In genomic region chr16:3021449-3022207, GRCh38 we compare ENCODE assay signal across 2 cellular contexts.
A peak's percentile ranks its signal among the peaks of the same experiment; 100 is the strongest.
TF ChIP-seq lines count a peak whose summit lies in the region.

No MANE protein-coding gene starts in this region.

TF ChIP-seq in A549, 52 proteins besides CTCF, POLR2A, EP300 and RAD21:
- no peak for TF ChIP-seq ATOH8 (CRISPR knock-in tag; IDR thresholded peaks at IDR 0.05; ENCODE audit: low read depth)
- peak; percentile 9; the same call in 1 of the 2 replicates for TF ChIP-seq MAX (IDR thresholded peaks at IDR 0.05)
- peak; percentile 53; the same call in 1 of the 2 replicates for TF ChIP-seq GATA3 (IDR thresholded peaks at IDR 0.05; ENCODE audit: borderline replicate concordance)
- 0 out of 4 replicates have a peak, but pooled peaks of 1 of the 2 experiments have one; percentile 26 for TF ChIP-seq CEBPB (IDR thresholded peaks at IDR 0.05)
- no peak for TF ChIP-seq EHMT2 (IDR thresholded peaks at IDR 0.05; ENCODE audit: low read depth)
- TF ChIP-seq RARB (CRISPR knock-in tag; IDR thresholded peaks at IDR 0.05) = no peak
- peak; percentile 38; the same call in 1 of the 2 replicates for TF ChIP-seq HOXB5 (CRISPR knock-in tag; IDR thresholded peaks at IDR 0.05)
- TF ChIP-seq BCL3 (IDR thresholded peaks at IDR 0.05) = peak; percentile 24; the same call in 1 of the 3 replicates
- peak; percentile 15; the same call in 1 of the 2 replicates for TF ChIP-seq EHF (CRISPR knock-in tag; IDR thresholded peaks at IDR 0.05)
- TF ChIP-seq ELK1 (IDR thresholded peaks at IDR 0.05; ENCODE audit: low read depth, low read length) = no peak
- 0 out of 2 replicates have a peak, but pooled peaks have one; percentile 15 for TF ChIP-seq HOXA7 (CRISPR knock-in tag; IDR thresholded peaks at IDR 0.05)
- peak; percentile 66; the same call in 1 of the 2 replicates for TF ChIP-seq FOSL2 (IDR thresholded peaks at IDR 0.05)
- peak; percentile 85 for TF ChIP-seq FOSL2 (CRISPR knock-in tag; IDR thresholded peaks at IDR 0.05)
- peak; percentile 45 for TF ChIP-seq MAFK (IDR thresholded peaks at IDR 0.05; ENCODE audit: partially characterized antibody)

TF ChIP-seq in H1, 55 proteins besides CTCF, POLR2A, EP300 and RAD21:
- no peak for TF ChIP-seq NANOG (IDR thresholded peaks at IDR 0.05; ENCODE audit: insufficient read depth, low read depth, low read length, poor library complexity, severe bottlenecking)
- no peak for TF ChIP-seq CBX5 (IDR thresholded peaks at IDR 0.05; ENCODE audit: low read depth, low read length)
- TF ChIP-seq NRF1 (IDR thresholded peaks at IDR 0.05; ENCODE audit: low read depth, low read length) = no peak
- no peak for TF ChIP-seq MAFK (IDR thresholded peaks at IDR 0.05; ENCODE audit: low read depth, low read length)
- TF ChIP-seq SUZ12 (IDR thresholded peaks at IDR 0.05; ENCODE audit: low read length) = no peak
- TF ChIP-seq SIX5 (IDR thresholded peaks at IDR 0.05; ENCODE audit: low read depth, low read length) = no peak
- TF ChIP-seq KDM1A (IDR thresholded peaks at IDR 0.05; ENCODE audit: borderline replicate concordance, low read length) = no peak
- no peak for TF ChIP-seq CHD7 (IDR thresholded peaks at IDR 0.05; ENCODE audit: insufficient replicate concordance, low read length)
- TF ChIP-seq ASH2L (IDR thresholded peaks at IDR 0.05; ENCODE audit: low read length) = peak; percentile 56
- no peak for TF ChIP-seq FOSL1 (IDR thresholded peaks at IDR 0.05; ENCODE audit: insufficient read depth, low read depth, low read length)
- TF ChIP-seq YY1 (IDR thresholded peaks at IDR 0.05; ENCODE audit: low read depth, low read length) = 0 out of 2 replicates have a peak, but pooled peaks have one; percentile 48
- no peak for TF ChIP-seq HDAC2 (IDR thresholded peaks at IDR 0.05; ENCODE audit: borderline replicate concordance in 1 of 2, low read depth in 2 of 2, low read length in 2 of 2)
- peak; percentile 50; the same call in 1 of the 2 replicates for TF ChIP-seq EGR1 (IDR thresholded peaks at IDR 0.05; ENCODE audit: borderline replicate concordance, low read depth, low read length)
- TF ChIP-seq JUND (IDR thresholded peaks at IDR 0.05; ENCODE audit: low read length) = no peak
- TF ChIP-seq CHD2 (IDR thresholded peaks at IDR 0.05; ENCODE audit: low read length) = no peak; the same call in 1 of the 2 replicates
- 0 out of 2 replicates have a peak, but pooled peaks have one; percentile 18 for TF ChIP-seq SP4 (IDR thresholded peaks at IDR 0.05; ENCODE audit: low read length)
- peak; percentile 40; the same call in 1 of the 2 replicates for TF ChIP-seq TAF1 (IDR thresholded peaks at IDR 0.05; ENCODE audit: low read depth, low read length)
- no peak for TF ChIP-seq HDAC6 (IDR thresholded peaks at IDR 0.05; ENCODE audit: low read depth, low read length)
- TF ChIP-seq CBX8 (IDR thresholded peaks at IDR 0.05; ENCODE audit: borderline replicate concordance, low read depth, low read length) = no peak
- TF ChIP-seq POLR2AphosphoS5 (IDR thresholded peaks at IDR 0.05; ENCODE audit: low read depth, low read length) = peak; percentile 55
- TF ChIP-seq POU5F1 (IDR thresholded peaks at IDR 0.05; ENCODE audit: low read depth, low read length) = no peak
- no peak for TF ChIP-seq E2F6 (IDR thresholded peaks at IDR 0.05)
- no peak for TF ChIP-seq BACH1 (IDR thresholded peaks at IDR 0.05; ENCODE audit: low read length)
- no peak for TF ChIP-seq KDM4A (IDR thresholded peaks at IDR 0.05; ENCODE audit: low read depth, low read length, severe bottlenecking)
- no peak for TF ChIP-seq USF2 (IDR thresholded peaks at IDR 0.05; ENCODE audit: low read length)
- TF ChIP-seq SP2 (IDR thresholded peaks at IDR 0.05; ENCODE audit: low read length) = no peak
- no peak for TF ChIP-seq TEAD4 (IDR thresholded peaks at IDR 0.05; ENCODE audit: low read depth, low read length)
- no peak for TF ChIP-seq GTF2F1 (IDR thresholded peaks at IDR 0.05; ENCODE audit: borderline replicate concordance, low read depth, low read length)
- no peak; the same call in 1 of the 2 replicates for TF ChIP-seq RBBP5 (IDR thresholded peaks at IDR 0.05; ENCODE audit: borderline replicate concordance, low read depth, low read length)
- TF ChIP-seq KDM5A (IDR thresholded peaks at IDR 0.05; ENCODE audit: low read length) = no peak
- no peak for TF ChIP-seq TAF7 (optimal IDR thresholded peaks at IDR 0.05; ENCODE audit: borderline replicate concordance, low read depth, low read length)
- peak; percentile 52 for TF ChIP-seq CTBP2 (IDR thresholded peaks at IDR 0.05; ENCODE audit: borderline replicate concordance, insufficient read depth, insufficient read length, low read length)
- no peak for TF ChIP-seq SRF (IDR thresholded peaks at IDR 0.05; ENCODE audit: low read depth, low read length)
- TF ChIP-seq ATF2 (IDR thresholded peaks at IDR 0.05; ENCODE audit: low read length) = peak; percentile 68; the same call in 1 of the 2 replicates
- TF ChIP-seq ATF3 (IDR thresholded peaks at IDR 0.05; ENCODE audit: insufficient read depth, low read depth, low read length) = no peak
- no peak for TF ChIP-seq CEBPB (IDR thresholded peaks at IDR 0.05; ENCODE audit: low read depth, low read length)
- no peak for TF ChIP-seq SIRT6 (IDR thresholded peaks at IDR 0.05; ENCODE audit: low read length)
- no peak for TF ChIP-seq GABPA (IDR thresholded peaks at IDR 0.05; ENCODE audit: borderline replicate concordance, insufficient read depth, low read length)
- TF ChIP-seq MAX (IDR thresholded peaks at IDR 0.05) = no peak
- no peak for TF ChIP-seq BRCA1 (IDR thresholded peaks at IDR 0.05; ENCODE audit: low read depth, low read length)
- TF ChIP-seq RXRA (IDR thresholded peaks at IDR 0.05; ENCODE audit: insufficient read depth, low read depth, low read length) = no peak
- no peak for TF ChIP-seq EZH2 (IDR thresholded peaks at IDR 0.05; ENCODE audit: low read depth, low read length, severe bottlenecking)
- no peak for TF ChIP-seq JUN (IDR thresholded peaks at IDR 0.05; ENCODE audit: low read depth, low read length)
- TF ChIP-seq CREB1 (IDR thresholded peaks at IDR 0.05) = 0 out of 2 replicates have a peak, but pooled peaks have one; percentile 12
- no peak for TF ChIP-seq SAP30 (IDR thresholded peaks at IDR 0.05; ENCODE audit: insufficient read depth, insufficient replicate concordance, low read length)
- peak; percentile 72 to 74; a peak in 1 of 4 replicates for TF ChIP-seq SIN3A (conservative IDR thresholded peaks at IDR 0.05 in 1 of 2, IDR thresholded peaks at IDR 0.05 in 1 of 2; ENCODE audit: low read depth in 1 of 2, low read length in 2 of 2)
- TF ChIP-seq CHD1 (IDR thresholded peaks at IDR 0.05; ENCODE audit: low read depth, low read length) = no peak
- TF ChIP-seq TBP (IDR thresholded peaks at IDR 0.05; ENCODE audit: low read depth, low read length) = no peak
- TF ChIP-seq RNF2 (IDR thresholded peaks at IDR 0.05; ENCODE audit: borderline replicate concordance, low read depth, low read length, missing control alignments, poor library complexity, severe bottlenecking) = no peak
- TF ChIP-seq PHF8 (conservative IDR thresholded peaks at IDR 0.05; ENCODE audit: low read depth, low read length) = no peak
- peak; percentile 66; the same call in 1 of the 2 replicates for TF ChIP-seq SP1 (IDR thresholded peaks at IDR 0.05; ENCODE audit: low read depth, low read length)
TF ChIP-seq in H1: peak in this region for 11.
